ENCODE assay signal across 1 cellular context in genomic region chr19:33778089-33778791, GRCh38.
A peak's percentile ranks its signal among the peaks of the same experiment; 100 is the strongest.
TF ChIP-seq lines count a peak whose summit lies in the region.

No MANE protein-coding gene starts in this region.

TF ChIP-seq in HepG2, 621 proteins besides CTCF, POLR2A, EP300 and RAD21 (continued from another document and continues in another):
- 0 out of 2 replicates have a peak, but pooled peaks have one; percentile 12 for TF ChIP-seq TFDP1 (CRISPR knock-in tag; IDR thresholded peaks at IDR 0.05; ENCODE audit: borderline replicate concordance)
- 0 out of 2 replicates have a peak, but pooled peaks have one; percentile 24 for TF ChIP-seq ZNF275 (CRISPR knock-in tag; IDR thresholded peaks at IDR 0.05; ENCODE audit: borderline replicate concordance)
- peak; percentile 47; the same call in 1 of the 2 replicates for TF ChIP-seq ZNF121 (CRISPR knock-in tag; IDR thresholded peaks at IDR 0.05)
- TF ChIP-seq KAT7 (CRISPR knock-in tag; IDR thresholded peaks at IDR 0.05; ENCODE audit: borderline replicate concordance), result no peak; the same call in 1 of the 2 replicates
- no peak for TF ChIP-seq ZNF703 (CRISPR knock-in tag; IDR thresholded peaks at IDR 0.05; ENCODE audit: borderline replicate concordance)
- no peak for TF ChIP-seq ZNF737 (CRISPR knock-in tag; IDR thresholded peaks at IDR 0.05; ENCODE audit: borderline replicate concordance)
- no peak for TF ChIP-seq TCF12 (IDR thresholded peaks at IDR 0.05)
- TF ChIP-seq TCF12 (CRISPR knock-in tag; IDR thresholded peaks at IDR 0.05), result peak; percentile 65; the same call in 1 of the 2 replicates
- no peak for TF ChIP-seq ZNF292 (CRISPR knock-in tag; IDR thresholded peaks at IDR 0.05; ENCODE audit: borderline replicate concordance, low read depth)
- TF ChIP-seq NFKBIZ (CRISPR knock-in tag; IDR thresholded peaks at IDR 0.05), result no peak
- no peak for TF ChIP-seq SRF (IDR thresholded peaks at IDR 0.05; ENCODE audit: low read depth, low read length)
- TF ChIP-seq ZNF503 (CRISPR knock-in tag; IDR thresholded peaks at IDR 0.05), result no peak
- peak; percentile 61 for TF ChIP-seq ZNF205 (CRISPR knock-in tag; IDR thresholded peaks at IDR 0.05)
- no peak for TF ChIP-seq PAWR (CRISPR knock-in tag; IDR thresholded peaks at IDR 0.05; ENCODE audit: borderline replicate concordance)
- no peak for TF ChIP-seq HOXA7 (CRISPR knock-in tag; IDR thresholded peaks at IDR 0.05)
- TF ChIP-seq ONECUT2 (CRISPR knock-in tag; IDR thresholded peaks at IDR 0.05), result no peak
- TF ChIP-seq MAX (IDR thresholded peaks at IDR 0.05), result 0 out of 2 replicates have a peak, but pooled peaks have one; percentile 25
- no peak for TF ChIP-seq ZNF333 (CRISPR knock-in tag; IDR thresholded peaks at IDR 0.05; ENCODE audit: borderline replicate concordance)
- TF ChIP-seq ZNF326 (CRISPR knock-in tag; IDR thresholded peaks at IDR 0.05; ENCODE audit: borderline replicate concordance), result no peak
- TF ChIP-seq GABPA (IDR thresholded peaks at IDR 0.05; ENCODE audit: low read depth, low read length), result no peak
- no peak for TF ChIP-seq GABPA (CRISPR knock-in tag; IDR thresholded peaks at IDR 0.05; ENCODE audit: low read depth)
- 0 out of 2 replicates have a peak, but pooled peaks have one; percentile 51 for TF ChIP-seq ZNF543 (CRISPR knock-in tag; IDR thresholded peaks at IDR 0.05)
- TF ChIP-seq ZNF678 (CRISPR knock-in tag; IDR thresholded peaks at IDR 0.05), result no peak
- TF ChIP-seq NFIC (IDR thresholded peaks at IDR 0.05; ENCODE audit: low read length), result no peak
- 0 out of 2 replicates have a peak, but pooled peaks have one; percentile 36 for TF ChIP-seq CENPBD1 (CRISPR knock-in tag; IDR thresholded peaks at IDR 0.05; ENCODE audit: borderline replicate concordance, low read depth)
- peak; percentile 33; the same call in 1 of the 2 replicates for TF ChIP-seq ZNF230 (CRISPR knock-in tag; IDR thresholded peaks at IDR 0.05)
- TF ChIP-seq TEF (CRISPR knock-in tag; IDR thresholded peaks at IDR 0.05), result no peak
- TF ChIP-seq GATAD1 (CRISPR knock-in tag; IDR thresholded peaks at IDR 0.05), result no peak
- peak; percentile 51; the same call in 1 of the 2 replicates for TF ChIP-seq ZBTB38 (CRISPR knock-in tag; IDR thresholded peaks at IDR 0.05)
- TF ChIP-seq ZSCAN9 (CRISPR knock-in tag; IDR thresholded peaks at IDR 0.05; ENCODE audit: borderline replicate concordance), result no peak
- TF ChIP-seq ZNF589 (CRISPR knock-in tag; conservative IDR thresholded peaks at IDR 0.05), result no peak
- TF ChIP-seq NCOA1 (CRISPR knock-in tag; IDR thresholded peaks at IDR 0.05), result no peak
- no peak for TF ChIP-seq E2F2 (CRISPR knock-in tag; IDR thresholded peaks at IDR 0.05; ENCODE audit: borderline replicate concordance)
- TF ChIP-seq TCF7L2 (IDR thresholded peaks at IDR 0.05; ENCODE audit: low read depth, low read length), result no peak
- 0 out of 2 replicates have a peak, but pooled peaks have one; percentile 36 for TF ChIP-seq ZNF704 (CRISPR knock-in tag; IDR thresholded peaks at IDR 0.05; ENCODE audit: borderline replicate concordance)
- peak; percentile 61 for TF ChIP-seq ISL2 (CRISPR knock-in tag; IDR thresholded peaks at IDR 0.05)
- no peak for TF ChIP-seq CHCHD3 (CRISPR knock-in tag; IDR thresholded peaks at IDR 0.05)
- peak; percentile 81 for TF ChIP-seq YY1 (IDR thresholded peaks at IDR 0.05; ENCODE audit: insufficient read depth, insufficient replicate concordance, low read depth, low read length)
- no peak for TF ChIP-seq ZNF660 (CRISPR knock-in tag; IDR thresholded peaks at IDR 0.05; ENCODE audit: borderline replicate concordance, low read depth)
- no peak for TF ChIP-seq CREM (IDR thresholded peaks at IDR 0.05)
- no peak for TF ChIP-seq CREM (CRISPR knock-in tag; IDR thresholded peaks at IDR 0.05)
- no peak for TF ChIP-seq ZNF512B (CRISPR knock-in tag; IDR thresholded peaks at IDR 0.05; ENCODE audit: borderline replicate concordance)
- TF ChIP-seq ZXDC (CRISPR knock-in tag; IDR thresholded peaks at IDR 0.05), result no peak
- TF ChIP-seq HIC2 (CRISPR knock-in tag; IDR thresholded peaks at IDR 0.05; ENCODE audit: low read depth), result no peak
- no peak for TF ChIP-seq ZFP37 (CRISPR knock-in tag; IDR thresholded peaks at IDR 0.05; ENCODE audit: borderline replicate concordance)
- TF ChIP-seq RELA (CRISPR knock-in tag; IDR thresholded peaks at IDR 0.05), result peak; percentile 88; the same call in 1 of the 2 replicates
- no peak for TF ChIP-seq ZNF552 (CRISPR knock-in tag; IDR thresholded peaks at IDR 0.05; ENCODE audit: borderline replicate concordance)
- TF ChIP-seq RCOR2 (CRISPR knock-in tag; IDR thresholded peaks at IDR 0.05), result no peak
- TF ChIP-seq ZSCAN29 (CRISPR knock-in tag; conservative IDR thresholded peaks at IDR 0.05), result no peak
- TF ChIP-seq ZNF235 (CRISPR knock-in tag; IDR thresholded peaks at IDR 0.05; ENCODE audit: borderline replicate concordance), result no peak
- TF ChIP-seq ZFX (CRISPR knock-in tag; IDR thresholded peaks at IDR 0.05; ENCODE audit: low read depth), result no peak
- peak; percentile 17; the same call in 1 of the 2 replicates for TF ChIP-seq SOX5 (CRISPR knock-in tag; IDR thresholded peaks at IDR 0.05; ENCODE audit: borderline replicate concordance)
- TF ChIP-seq MLX (CRISPR knock-in tag; IDR thresholded peaks at IDR 0.05), result no peak
- no peak for TF ChIP-seq POLR2AphosphoS2 (IDR thresholded peaks at IDR 0.05; ENCODE audit: low read depth, low read length)
- no peak for TF ChIP-seq ZNF605 (CRISPR knock-in tag; IDR thresholded peaks at IDR 0.05)
- no peak for TF ChIP-seq ZNF720 (CRISPR knock-in tag; IDR thresholded peaks at IDR 0.05)
